In the genomic region with DNA sequence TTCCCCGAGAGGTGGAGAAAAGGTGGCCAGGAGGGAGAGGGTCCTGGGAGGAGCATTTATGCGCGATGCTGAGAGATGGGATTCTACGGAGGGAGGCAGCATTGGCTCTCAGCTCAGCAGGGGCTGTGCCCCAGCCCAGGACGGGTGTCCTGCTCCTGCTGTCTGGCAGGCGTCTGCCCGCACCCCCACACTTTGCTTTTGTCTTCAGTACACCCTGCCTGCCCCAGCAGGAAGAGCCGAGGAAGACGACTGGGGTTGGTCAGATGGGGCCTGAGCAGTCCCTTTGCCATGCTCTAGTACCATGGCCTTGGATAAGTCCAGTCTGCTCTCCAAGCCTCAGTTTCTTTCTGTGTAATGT, we compare ENCODE assay signal across 23 cellular contexts.
"Had no signal": no experiment of that assay in that cellular context is flagged by ENCODE, and none has a peak within 500 bp of the region (broad histone marks: within the 10 kb centered on the region; RNA-seq: fewer than 3 reads in every experiment).

No MANE protein-coding gene starts in this region.

- H3K27me3 ChIP-seq: brain microvascular endothelial cell had no signal

- H3K27me3 Mint-ChIP-seq: activated CD4-positive, alpha-beta memory T cell treated with anti-CD3 and anti-CD28 coated beads, Interleukin-2, amount 10 ng/mL, durations not matched to agents 7 days and 5 days; activated CD4-positive, alpha-beta T cell treated with anti-CD3 and anti-CD28 coated beads for 36 hours; activated naive CD4-positive, alpha-beta T cell treated with anti-CD3 and anti-CD28 coated beads, Interleukin-2, amount 10 ng/mL, durations not matched to agents 7 days and 5 days; activated naive CD8-positive, alpha-beta T cell treated with anti-CD3 and anti-CD28 coated beads for 36 hours; activated T-helper 17 cell treated with anti-CD3 and anti-CD28 coated beads, Interleukin-2, amount 50 U/mL, for 72 hours had no signal

- H3K27ac Mint-ChIP-seq: activated CD4-positive, alpha-beta memory T cell treated with anti-CD3 and anti-CD28 coated beads, Interleukin-2, amount 10 ng/mL, durations not matched to agents 7 days and 5 days; activated CD4-positive, alpha-beta T cell treated with anti-CD3 and anti-CD28 coated beads for 36 hours; activated naive CD4-positive, alpha-beta T cell treated with anti-CD3 and anti-CD28 coated beads, Interleukin-2, amount 10 ng/mL, durations not matched to agents 7 days and 5 days; activated naive CD8-positive, alpha-beta T cell treated with anti-CD3 and anti-CD28 coated beads for 36 hours; activated T-helper 17 cell treated with anti-CD3 and anti-CD28 coated beads, Interleukin-2, amount 50 U/mL, for 72 hours had no signal

- H3K36me3 ChIP-seq: brain microvascular endothelial cell had no signal

- H3K4me3 Mint-ChIP-seq: activated CD4-positive, alpha-beta memory T cell treated with anti-CD3 and anti-CD28 coated beads, Interleukin-2, amount 10 ng/mL, durations not matched to agents 7 days and 5 days; activated CD4-positive, alpha-beta T cell treated with anti-CD3 and anti-CD28 coated beads for 36 hours; activated naive CD4-positive, alpha-beta T cell treated with anti-CD3 and anti-CD28 coated beads, Interleukin-2, amount 10 ng/mL, durations not matched to agents 7 days and 5 days; activated naive CD8-positive, alpha-beta T cell treated with anti-CD3 and anti-CD28 coated beads for 36 hours; activated T-helper 17 cell treated with anti-CD3 and anti-CD28 coated beads, Interleukin-2, amount 50 U/mL, for 72 hours had no signal

- H3K27ac ChIP-seq: brain microvascular endothelial cell, KMS-11, VCaP had no signal

- H3K36me3 Mint-ChIP-seq: activated naive CD4-positive, alpha-beta T cell treated with anti-CD3 and anti-CD28 coated beads, Interleukin-2, amount 10 ng/mL, durations not matched to agents 7 days and 5 days had no signal

- DNase-seq: activated CD4-positive, alpha-beta memory T cell treated with anti-CD3 and anti-CD28 coated beads, Interleukin-2, amount 10 ng/mL, durations not matched to agents 7 days and 5 days; activated CD4-positive, alpha-beta T cell treated with anti-CD3 and anti-CD28 coated beads for 36 hours; activated CD4-positive, alpha-beta T cell treated with anti-CD3 and anti-CD28 coated beads, Interleukin-2, amount 50 U/mL, for 1 hour; activated gamma-delta T cell treated with Interleukin-2 at 50 U/mL for 16 hours; activated naive CD4-positive, alpha-beta T cell treated with anti-CD3 and anti-CD28 coated beads, Interleukin-2, amount 10 ng/mL, durations not matched to agents 7 days and 5 days; activated naive CD8-positive, alpha-beta T cell treated with anti-CD3 and anti-CD28 coated beads for 36 hours; activated T-cell treated with anti-CD3 and anti-CD28 coated beads for 4 hours; activated T-cell treated with anti-CD3 and anti-CD28 coated beads, Interleukin-2, amount 50 U/mL, for 48 hours; brain microvascular endothelial cell; NCI-H1092; NCI-H1417; NCI-H1694; NCI-H2029; NCI-H345; NCI-H510A; NCI-H526 treated with DMSO at 0.1 percent for 48 hours; PC-3; SIG-M5; T-helper 2 cell; T1000 had no signal

- H3K4me1 Mint-ChIP-seq: activated CD4-positive, alpha-beta memory T cell treated with anti-CD3 and anti-CD28 coated beads, Interleukin-2, amount 10 ng/mL, durations not matched to agents 7 days and 5 days; activated CD4-positive, alpha-beta T cell treated with anti-CD3 and anti-CD28 coated beads for 36 hours; activated naive CD4-positive, alpha-beta T cell treated with anti-CD3 and anti-CD28 coated beads, Interleukin-2, amount 10 ng/mL, durations not matched to agents 7 days and 5 days; activated naive CD8-positive, alpha-beta T cell treated with anti-CD3 and anti-CD28 coated beads for 36 hours; activated T-helper 17 cell treated with anti-CD3 and anti-CD28 coated beads, Interleukin-2, amount 50 U/mL, for 72 hours had no signal

- H3K9me3 Mint-ChIP-seq: activated CD4-positive, alpha-beta memory T cell treated with anti-CD3 and anti-CD28 coated beads, Interleukin-2, amount 10 ng/mL, durations not matched to agents 7 days and 5 days; activated naive CD4-positive, alpha-beta T cell treated with anti-CD3 and anti-CD28 coated beads, Interleukin-2, amount 10 ng/mL, durations not matched to agents 7 days and 5 days; activated naive CD8-positive, alpha-beta T cell treated with anti-CD3 and anti-CD28 coated beads for 36 hours; activated T-helper 17 cell treated with anti-CD3 and anti-CD28 coated beads, Interleukin-2, amount 50 U/mL, for 72 hours had no signal

- H3K9ac ChIP-seq: KMS-11 had no signal

- ATAC-seq: activated CD4-positive, alpha-beta T cell treated with anti-CD3 and anti-CD28 coated beads for 36 hours; activated T-helper 17 cell treated with anti-CD3 and anti-CD28 coated beads, Interleukin-2, amount 50 U/mL, for 72 hours; PC-3 had no signal
